ENCODE assay signal across 8 cellular contexts in the genomic region with DNA sequence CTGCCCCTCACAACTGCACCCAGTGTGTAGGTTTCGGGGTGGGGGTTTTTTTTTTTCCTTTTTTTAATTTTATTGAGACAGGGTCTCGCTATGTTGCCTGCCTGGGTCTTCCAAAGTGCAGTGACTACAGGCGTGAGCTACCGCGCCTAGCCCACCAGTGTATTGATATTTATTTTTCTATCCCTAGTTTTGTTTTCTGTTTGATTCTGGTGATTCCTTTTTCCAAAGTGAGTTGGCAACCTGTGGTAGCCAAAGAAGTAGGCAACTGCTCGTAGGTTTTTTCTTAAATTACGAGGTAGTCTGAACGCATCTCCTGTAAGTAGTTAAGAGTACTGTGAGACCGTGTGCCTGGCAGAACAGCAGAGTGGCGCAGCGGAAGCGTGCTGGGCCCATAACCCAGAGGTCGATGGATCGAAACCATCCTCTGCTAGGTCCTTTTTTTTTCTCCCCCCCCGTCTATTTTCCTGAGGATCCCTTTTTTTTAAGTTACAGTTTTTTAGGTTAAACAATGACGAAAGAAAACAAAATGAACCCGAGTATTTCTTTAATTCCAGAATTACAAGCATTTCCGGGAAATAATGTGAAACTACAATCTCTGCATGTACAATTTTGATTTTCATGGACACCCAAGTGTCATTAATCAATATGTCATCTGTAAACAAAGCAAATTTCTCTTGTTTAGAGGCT.
DNase-seq lines count a peak whose midpoint lies in the region; ATAC-seq and TF ChIP-seq lines count a peak whose summit lies in the region.

No MANE protein-coding gene starts in this region.

- no peaks in the 10 kb centered on the region for H3K36me3 ChIP-seq in CD8-positive, alpha-beta memory T cell (ENCODE audit: insufficient read depth, low read length)
- no peaks in the 10 kb centered on the region for H3K36me3 ChIP-seq in HUES64 (ENCODE audit: insufficient read depth, low read length)
- no peaks in the 10 kb centered on the region for H3K36me3 ChIP-seq in esophagus muscularis mucosa

- no peak for TF ChIP-seq EP300 in esophagus muscularis mucosa (IDR thresholded peaks at IDR 0.05)

- no peaks in the 10 kb centered on the region for H3K9me3 ChIP-seq in CD8-positive, alpha-beta memory T cell (ENCODE audit: low read length)
- H3K9me3 ChIP-seq in HUES64 (ENCODE audit: insufficient read depth, low read depth, low read length) (peaks cover 5% of the 10 kb centered on the region; the same call in 1 of the 2 replicates), esophagus muscularis mucosa (peaks cover 0 to 5% (median 0%) of the 10 kb centered on the region in 4 donors)

- 6% methylated on average over 16 of the region's 18 CpGs for WGBS in HUES64
- WGBS in esophagus muscularis mucosa, result 6% methylated on average over 18 of the region's 18 CpGs

- intact Hi-C loops in esophagus muscularis mucosa (cut with DNase I), result loop anchor here (10.0 kb wide), 1 partner anchor 838 kb away; no protein-coding TSS in a partner anchor

- H3K36me3 Mint-ChIP-seq in CD8-positive, alpha-beta memory T cell, result peaks cover 0 to 17% (median 3%) of the 10 kb centered on the region in 3 donors
- H3K36me3 Mint-ChIP-seq in activated T-cell treated with anti-CD3 and anti-CD28 coated beads, Interleukin-2, amount 50 U/mL, for 4 hours (ENCODE audit: insufficient read depth), result no peaks in the 10 kb centered on the region
- H3K36me3 Mint-ChIP-seq in naive thymus-derived CD8-positive, alpha-beta T cell, result peaks cover 0 to 13% (median 6%) of the 10 kb centered on the region in 3 donors

- peak overlapping the region; percentile 75 for H3K4me3 ChIP-seq in CD8-positive, alpha-beta memory T cell (ENCODE audit: low read length)
- H3K4me3 ChIP-seq in HUES64 (ENCODE audit: low read length), result peak overlapping the region; percentile 74
- peak overlapping the region; percentile 62 to 80 (median 68) for H3K4me3 ChIP-seq in esophagus muscularis mucosa

- H3K27ac ChIP-seq in CD8-positive, alpha-beta memory T cell (ENCODE audit: low read depth, low read length), result peak overlapping the region; percentile 97
- H3K27ac ChIP-seq in HUES64 (ENCODE audit: low read depth, low read length) (peak overlapping the region; percentile 94), esophagus muscularis mucosa (replicated peaks in 1 of 4) (peak overlapping the region; percentile 91 to 97 (median 94)), substantia nigra (ENCODE audit: low read depth, low read length, poor library complexity, severe bottlenecking) (peak overlapping the region; percentile 88)

- no peak for TF ChIP-seq CTCF in esophagus muscularis mucosa (IDR thresholded peaks at IDR 0.05)

- TF ChIP-seq POLR2A in esophagus muscularis mucosa (IDR thresholded peaks at IDR 0.05; ENCODE audit: low read depth), result no peak

- peaks cover 22 to 29% (median 23%) of the 10 kb centered on the region in 3 donors for H3K4me1 Mint-ChIP-seq in CD8-positive, alpha-beta memory T cell
- peaks cover 16% of the 10 kb centered on the region for H3K4me1 Mint-ChIP-seq in activated T-cell treated with anti-CD3 and anti-CD28 coated beads, Interleukin-2, amount 50 U/mL, for 4 hours (ENCODE audit: low read depth)
- peaks cover 16 to 33% (median 29%) of the 10 kb centered on the region in 4 donors for H3K4me1 Mint-ChIP-seq in naive thymus-derived CD8-positive, alpha-beta T cell

- CTCF ChIA-PET in CD8-positive, alpha-beta memory T cell (lab: Charles Lee), result interaction anchor here (0.6 to 4.8 kb wide), 6 partner anchors 14 to 294 kb away, joined by 3 to 76 read pairs (median 14); a partner anchor contains a TSS

- H3K9me3 Mint-ChIP-seq in CD8-positive, alpha-beta memory T cell, result peaks cover 0 to 6% (median 4%) of the 10 kb centered on the region in 5 donors
- H3K9me3 Mint-ChIP-seq in activated T-cell treated with anti-CD3 and anti-CD28 coated beads, Interleukin-2, amount 50 U/mL, for 4 hours, result no peaks in the 10 kb centered on the region
- peaks cover 0 to 6% (median 3%) of the 10 kb centered on the region in 9 donors for H3K9me3 Mint-ChIP-seq in naive thymus-derived CD8-positive, alpha-beta T cell

- peak; percentile 64 to 88 (median 77) for DNase-seq in CD8-positive, alpha-beta memory T cell
- DNase-seq in OCI-M2 (lab: John Stamatoyannopoulos, UW; ENCODE audit: unreplicated experiment) (peak; percentile 72), esophagus muscularis mucosa (ENCODE audit: extremely low spot score) (peak; percentile 96), substantia nigra (lab: John Stamatoyannopoulos, UW) (peak in 41 of 49 donors; percentile 10 to 76 (median 47))
- peak; percentile 78 for DNase-seq in activated T-cell treated with anti-CD3 and anti-CD28 coated beads, Interleukin-2, amount 50 U/mL, for 4 hours
- DNase-seq in naive thymus-derived CD8-positive, alpha-beta T cell, result peak; percentile 56 to 91 (median 82)

- peak overlapping the region; percentile 98 for H3K9ac ChIP-seq in HUES64 (ENCODE audit: low read depth, low read length)

- H3K4me1 ChIP-seq in CD8-positive, alpha-beta memory T cell (ENCODE audit: insufficient read depth, low read length), result peaks cover 15% of the 10 kb centered on the region
- H3K4me1 ChIP-seq in HUES64 (ENCODE audit: insufficient read depth, low read length) (no peaks in the 10 kb centered on the region), esophagus muscularis mucosa (peaks cover 7 to 27% (median 21%) of the 10 kb centered on the region in 4 donors)

- peak overlapping the region; percentile 83 to 97 (median 89) for H3K4me3 Mint-ChIP-seq in CD8-positive, alpha-beta memory T cell
- H3K4me3 Mint-ChIP-seq in activated T-cell treated with anti-CD3 and anti-CD28 coated beads, Interleukin-2, amount 50 U/mL, for 4 hours, result peak overlapping the region; percentile 83
- H3K4me3 Mint-ChIP-seq in naive thymus-derived CD8-positive, alpha-beta T cell, result peak overlapping the region; percentile 84 to 96 (median 91)

- POLR2A ChIA-PET in CD8-positive, alpha-beta memory T cell (lab: Charles Lee), result interaction anchor here (1.4 to 4.4 kb wide), 13 partner anchors 14 to 281 kb away, joined by 6 to 200 read pairs (median 23); a partner anchor contains a TSS
- POLR2A ChIA-PET in naive thymus-derived CD8-positive, alpha-beta T cell (lab: Charles Lee), result interaction anchor here (0.8 to 4.8 kb wide), 26 partner anchors 13 to 1580 kb away, joined by 3 to 271 read pairs (median 11); a partner anchor contains a TSS

- H3K27me3 ChIP-seq in CD8-positive, alpha-beta memory T cell (ENCODE audit: insufficient read depth, low read length, poor library complexity, severe bottlenecking), result no peaks in the 10 kb centered on the region
- no peaks in the 10 kb centered on the region for H3K27me3 ChIP-seq in HUES64 (ENCODE audit: insufficient read depth, low read length)
- H3K27me3 ChIP-seq in esophagus muscularis mucosa, result no peaks in the 10 kb centered on the region

- peaks cover 0 to 20% of the 10 kb centered on the region in 2 donors for H3K27me3 Mint-ChIP-seq in CD8-positive, alpha-beta memory T cell
- H3K27me3 Mint-ChIP-seq in activated T-cell treated with anti-CD3 and anti-CD28 coated beads, Interleukin-2, amount 50 U/mL, for 4 hours (ENCODE audit: low read depth), result peaks cover 3% of the 10 kb centered on the region
- peaks cover 0 to 7% (median 0%) of the 10 kb centered on the region in 5 donors for H3K27me3 Mint-ChIP-seq in naive thymus-derived CD8-positive, alpha-beta T cell

- peak overlapping the region; percentile 93 to 98 (median 98) for H3K27ac Mint-ChIP-seq in CD8-positive, alpha-beta memory T cell
- peak overlapping the region; percentile 95 to 100 (median 98) for H3K27ac Mint-ChIP-seq in naive thymus-derived CD8-positive, alpha-beta T cell

- no peak for ATAC-seq in activated T-cell treated with anti-CD3 and anti-CD28 coated beads, Interleukin-2, amount 50 U/mL, for 4 hours
- ATAC-seq in naive thymus-derived CD8-positive, alpha-beta T cell, result peak; percentile 5 to 11
- no peak for ATAC-seq in HG03378 (IDR thresholded peaks at IDR 0.05; ENCODE audit: unreplicated experiment)

Comparison
In these comparisons a context has a peak if more than half of its experiments do, and no peak if none do; other contexts are left out.
1. ATAC-seq: peak in naive thymus-derived CD8-positive, alpha-beta T cell (2 of 2); none in activated T-cell treated with anti-CD3 and anti-CD28 coated beads, Interleukin-2, amount 50 U/mL, for 4 hours (0 of 2) and HG03378 (single experiment).
2. Peak in every context shown above with its lines, with median percentiles within 50 percentile points of each other: DNase-seq, H3K27ac ChIP-seq, H3K4me3 ChIP-seq and H3K4me3 Mint-ChIP-seq.